8 cellular contexts compared by ENCODE assay signal in genomic region chr12:108691995-108692808, GRCh38. TPM values are rescaled to one million over a fixed set of nuclear protein-coding genes. Genes with fewer than 3 reads are reported as not detected.
DNase-seq lines count a peak whose midpoint lies in the region; ATAC-seq and TF ChIP-seq lines count a peak whose summit lies in the region.

No MANE protein-coding gene starts in this region.

- peaks cover 76% of the 10 kb centered on the region for H3K4me1 Mint-ChIP-seq in T-helper 2 cell treated with Interferon-gamma antibody and Interleukin-4, amounts not matched to agents 5 μg/mL and 100 μg/mL, for 36 hours (ENCODE audit: low read depth)
- H3K4me1 Mint-ChIP-seq in memory B cell (peaks cover 42% of the 10 kb centered on the region), type B pancreatic cell (ENCODE audit: unreplicated experiment) (peaks cover 56% of the 10 kb centered on the region)

- no peaks in the 10 kb centered on the region for H3K9me3 ChIP-seq in Panc1 (ENCODE audit: control insufficient read depth, insufficient read depth, low read depth, low read length)

- H3K27ac ChIP-seq in Panc1 (ENCODE audit: low read length): peak overlapping the region; percentile 81

- in situ Hi-C loops in Panc1 (cut with HindIII; ENCODE audit: low pct_unique_long_range_greater_than_20kb, low sequenced_read_pairs): no loop called here

- TF ChIP-seq CTCF in Panc1 (IDR thresholded peaks at IDR 0.05): no peak
- no peak for TF ChIP-seq CTCF in type B pancreatic cell (conservative IDR thresholded peaks at IDR 0.05)

- H3K36me3 ChIP-seq in Panc1 (ENCODE audit: control insufficient read depth, insufficient read depth, low read length): peaks cover 9% of the 10 kb centered on the region; the same call in 1 of the 2 replicates

- H3K9me3 Mint-ChIP-seq in T-helper 2 cell treated with Interferon-gamma antibody and Interleukin-4, amounts not matched to agents 5 μg/mL and 100 μg/mL, for 36 hours: no peaks in the 10 kb centered on the region
- H3K9me3 Mint-ChIP-seq in memory B cell: peaks cover 1% of the 10 kb centered on the region
- no peaks in the 10 kb centered on the region for H3K9me3 Mint-ChIP-seq in type B pancreatic cell

- H3K4me3 Mint-ChIP-seq in T-helper 2 cell treated with Interferon-gamma antibody and Interleukin-4, amounts not matched to agents 5 μg/mL and 100 μg/mL, for 36 hours: peak overlapping the region; percentile 86
- H3K4me3 Mint-ChIP-seq in memory B cell: peak overlapping the region; percentile 76
- peak overlapping the region; percentile 78 for H3K4me3 Mint-ChIP-seq in type B pancreatic cell

- ATAC-seq in Panc1 (peak; percentile 56), memory B cell (ENCODE audit: low read depth) (peak; percentile 67)

- CTCF ChIA-PET in Panc1 (lab: Charles Lee): no interaction called here

- no peaks in the 10 kb centered on the region for H3K27me3 Mint-ChIP-seq in T-helper 2 cell treated with Interferon-gamma antibody and Interleukin-4, amounts not matched to agents 5 μg/mL and 100 μg/mL, for 36 hours (ENCODE audit: low read depth)
- H3K27me3 Mint-ChIP-seq in memory B cell: no peaks in the 10 kb centered on the region
- no peaks in the 10 kb centered on the region for H3K27me3 Mint-ChIP-seq in type B pancreatic cell

- BruUV-seq in Panc1 (replicated peaks; lab: Mats Ljungman, UMichigan): no TSS peak

- peak overlapping the region; percentile 98 for H3K27ac Mint-ChIP-seq in T-helper 2 cell treated with Interferon-gamma antibody and Interleukin-4, amounts not matched to agents 5 μg/mL and 100 μg/mL, for 36 hours
- H3K27ac Mint-ChIP-seq in memory B cell: peak overlapping the region; percentile 81
- H3K27ac Mint-ChIP-seq in type B pancreatic cell: peak overlapping the region; percentile 98

- H3K27me3 ChIP-seq in Panc1 (ENCODE audit: control insufficient read depth, insufficient read depth, low read length): no peaks in the 10 kb centered on the region

- peaks cover 6% of the 10 kb centered on the region for H3K36me3 Mint-ChIP-seq in T-helper 2 cell treated with Interferon-gamma antibody and Interleukin-4, amounts not matched to agents 5 μg/mL and 100 μg/mL, for 36 hours (ENCODE audit: low read depth)
- peaks cover 17% of the 10 kb centered on the region for H3K36me3 Mint-ChIP-seq in memory B cell
- H3K36me3 Mint-ChIP-seq in type B pancreatic cell: peaks cover 9% of the 10 kb centered on the region

- H3K4me3 ChIP-seq in Panc1 (ENCODE audit: low read depth in 2 of 2, low read length in 2 of 2): peak overlapping the region; percentile 1 to 46; a peak in 2 of 4 replicates

- DNase-seq in T-helper 2 cell treated with Interferon-gamma antibody and Interleukin-4, amounts not matched to agents 5 μg/mL and 100 μg/mL, for 36 hours (ENCODE audit: low spot score): peak; percentile 9
- DNase-seq in T-helper 2 cell (no peak), HPDE6-E6E7 (ENCODE audit: extremely low spot score) (peak; percentile 32), Panc1 (ENCODE audit: low read depth, low spot score) (no peak), cerebellum (ENCODE audit: low spot score) (peak; percentile 62), memory B cell (ENCODE audit: low spot score in 2 of 2) (no peak), type B pancreatic cell (ENCODE audit: extremely low spot score, unreplicated experiment) (no peak)
- no peak for DNase-seq in stimulated activated CD4-positive, alpha-beta T cell treated with anti-CD3 and anti-CD28 coated beads, Interleukin-2, amount 100 ng/mL, for 24 hours

- intact Hi-C loops in Panc1 (cut with micrococcal nuclease; ENCODE audit: unreplicated experiment): no loop called here

- peaks cover 47% of the 10 kb centered on the region for H3K4me1 ChIP-seq in Panc1 (ENCODE audit: control insufficient read depth, insufficient read depth, low read length)

- POLR2A ChIA-PET in Panc1 (lab: Charles Lee): interaction anchor here (0.6 kb wide), 1 partner anchor 9 kb away, joined by 10 read pairs; no protein-coding TSS in a partner anchor

RNA-seq across cellular contexts. Expression of gene CORO1C, which starts 39.1 kb away (rescaled TPM):
- total RNA-seq in Panc1 (2021; ENCODE audit: unreplicated experiment) (165 TPM), cerebellum (114 TPM), type B pancreatic cell (ENCODE audit: low replicate concordance) (87.9 and 103 TPM in 2 replicates)
- 86.7 TPM for polyA plus RNA-seq in Panc1 (2012; ENCODE audit: insufficient read length)

RNA-seq across cellular contexts. Expression of gene SELPLG, which starts 58.5 kb away (rescaled TPM):
- total RNA-seq in Panc1 (2021; ENCODE audit: unreplicated experiment) (0.41 TPM), cerebellum (1.2 TPM), type B pancreatic cell (ENCODE audit: low replicate concordance) (0.31 and 0.48 TPM in 2 replicates)
- polyA plus RNA-seq in Panc1 (2012; ENCODE audit: insufficient read length): 0.42 TPM

Comparison
In these comparisons a context has a peak if more than half of its experiments do, and no peak if none do; other contexts are left out.
1. DNase-seq: peak in T-helper 2 cell treated with Interferon-gamma antibody and Interleukin-4, amounts not matched to agents 5 μg/mL and 100 μg/mL, for 36 hours (single experiment), HPDE6-E6E7 (single experiment) and cerebellum (single experiment); none in T-helper 2 cell (0 of 5), Panc1 (single experiment), memory B cell (0 of 2), type B pancreatic cell (single experiment) and stimulated activated CD4-positive, alpha-beta T cell treated with anti-CD3 and anti-CD28 coated beads, Interleukin-2, amount 100 ng/mL, for 24 hours (0 of 2).
2. Peak in every context shown above with its lines, with median percentiles within 50 percentile points of each other: H3K27ac Mint-ChIP-seq and H3K4me3 Mint-ChIP-seq.